Comparison of ENCODE assay signal across 1 cellular context in the genomic region with DNA sequence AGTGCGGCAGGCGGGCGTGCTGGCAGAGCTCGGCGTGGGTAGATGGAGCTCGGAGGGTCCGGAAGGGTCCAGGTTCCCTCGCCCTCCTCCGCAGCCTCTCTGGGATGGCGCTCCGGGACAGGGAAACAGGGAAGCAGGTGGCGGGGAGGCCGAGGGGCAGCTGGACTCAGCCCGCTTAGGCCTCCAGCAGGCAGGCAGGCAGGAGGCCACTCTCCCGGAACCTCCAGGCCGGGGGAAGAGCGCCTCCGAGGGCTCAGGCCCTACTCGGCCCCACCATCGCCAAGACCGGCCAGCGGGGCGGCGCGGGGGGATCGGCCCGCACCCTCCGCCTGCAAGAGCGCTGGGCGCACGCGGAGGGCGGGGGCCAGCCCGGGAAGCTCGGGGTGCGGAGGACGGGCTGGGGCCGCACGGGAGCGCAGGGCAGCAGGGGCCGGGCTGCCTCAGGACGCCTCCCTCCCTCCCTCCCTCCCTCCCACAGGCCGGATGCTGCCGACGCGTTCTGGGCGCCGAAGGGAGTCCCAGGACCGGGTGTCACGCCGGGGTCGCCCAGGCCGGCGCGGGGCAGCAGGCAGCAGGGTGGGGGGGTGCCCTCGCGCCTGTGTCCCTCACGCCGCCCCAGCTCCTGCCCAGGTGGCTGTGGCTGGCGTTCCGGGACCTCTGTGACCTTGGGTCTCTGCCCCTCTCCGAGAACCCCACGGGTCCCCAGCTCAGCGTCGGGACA.
TF ChIP-seq lines count a peak whose summit lies in the region.

No MANE protein-coding gene starts in this region.

TF ChIP-seq in H1, 55 proteins besides CTCF, POLR2A, EP300 and RAD21:
- TF ChIP-seq BRCA1 (IDR thresholded peaks at IDR 0.05; ENCODE audit: low read depth, low read length), result no peak
- no peak for TF ChIP-seq BACH1 (IDR thresholded peaks at IDR 0.05; ENCODE audit: low read length)
- TF ChIP-seq, protein P1, sequence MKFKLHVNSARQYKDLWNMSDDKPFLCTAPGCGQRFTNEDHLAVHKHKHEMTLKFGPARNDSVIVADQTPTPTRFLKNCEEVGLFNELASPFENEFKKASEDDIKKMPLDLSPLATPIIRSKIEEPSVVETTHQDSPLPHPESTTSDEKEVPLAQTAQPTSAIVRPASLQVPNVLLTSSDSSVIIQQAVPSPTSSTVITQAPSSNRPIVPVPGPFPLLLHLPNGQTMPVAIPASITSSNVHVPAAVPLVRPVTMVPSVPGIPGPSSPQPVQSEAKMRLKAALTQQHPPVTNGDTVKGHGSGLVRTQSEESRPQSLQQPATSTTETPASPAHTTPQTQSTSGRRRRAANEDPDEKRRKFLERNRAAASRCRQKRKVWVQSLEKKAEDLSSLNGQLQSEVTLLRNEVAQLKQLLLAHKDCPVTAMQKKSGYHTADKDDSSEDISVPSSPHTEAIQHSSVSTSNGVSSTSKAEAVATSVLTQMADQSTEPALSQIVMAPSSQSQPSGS (IDR thresholded peaks at IDR 0.05; ENCODE audit: low read length), result no peak
- TF ChIP-seq, protein P2, sequence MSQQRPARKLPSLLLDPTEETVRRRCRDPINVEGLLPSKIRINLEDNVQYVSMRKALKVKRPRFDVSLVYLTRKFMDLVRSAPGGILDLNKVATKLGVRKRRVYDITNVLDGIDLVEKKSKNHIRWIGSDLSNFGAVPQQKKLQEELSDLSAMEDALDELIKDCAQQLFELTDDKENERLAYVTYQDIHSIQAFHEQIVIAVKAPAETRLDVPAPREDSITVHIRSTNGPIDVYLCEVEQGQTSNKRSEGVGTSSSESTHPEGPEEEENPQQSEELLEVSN (IDR thresholded peaks at IDR 0.05), result 0 out of 2 replicates have a peak, but pooled peaks have one; percentile 9
- TF ChIP-seq PHF8 (conservative IDR thresholded peaks at IDR 0.05; ENCODE audit: low read depth, low read length), result peak; percentile 12; the same call in 1 of the 2 replicates
